ENCODE assay signal across 14 cellular contexts in genomic region chr10:70192325-70192966, GRCh38. TPM values are rescaled to one million over a fixed set of nuclear protein-coding genes. Genes with fewer than 3 reads are reported as not detected.
DNase-seq lines count a peak whose midpoint lies in the region; ATAC-seq and TF ChIP-seq lines count a peak whose summit lies in the region.
"Had no signal": no experiment of that assay in that cellular context is flagged by ENCODE, and none has a peak within 500 bp of the region (broad histone marks: within the 10 kb centered on the region; RNA-seq: fewer than 3 reads in every experiment).

No MANE protein-coding gene starts in this region.

- no peak overlapping the region for H4K5ac ChIP-seq in H9 (ENCODE audit: insufficient read length, low read depth, low read length)

- H3K23ac ChIP-seq in H9 (ENCODE audit: insufficient read length, low read depth, low read length) = no peak overlapping the region

- H3K4me1 Mint-ChIP-seq in MCF 10A (ENCODE audit: insufficient read depth, unreplicated experiment) (peaks cover 41% of the 10 kb centered on the region), mesothelial cell of epicardium (peaks cover 14% of the 10 kb centered on the region), H9 (no peaks in the 10 kb centered on the region)

- no TSS peak for BruUV-seq in MCF 10A (replicated peaks; lab: Mats Ljungman, UMichigan)

- H3K56ac ChIP-seq in H9 (ENCODE audit: insufficient read length, low read depth, low read length) = no peak overlapping the region

- H3K23me2 ChIP-seq in H9 (ENCODE audit: insufficient read length, low read depth, low read length, poor library complexity, severe bottlenecking) = no peaks in the 10 kb centered on the region

- H4K20me1 ChIP-seq in H9 (ENCODE audit: control insufficient read depth, insufficient read depth, insufficient read length) = no peaks in the 10 kb centered on the region

- ATAC-seq in upper lobe of left lung (ENCODE audit: low FRiP score in 2 of 2) (peak; percentile 5 to 64), GM18867 (IDR thresholded peaks at IDR 0.05; ENCODE audit: unreplicated experiment) (no peak), GM18907 (IDR thresholded peaks at IDR 0.05; ENCODE audit: unreplicated experiment) (no peak)
- ATAC-seq: HCT116; stimulated activated naive CD8-positive, alpha-beta T cell treated with anti-CD3 and anti-CD28 coated beads, Interleukin-15, amount 100 ng/mL, for 72 hours had no signal

- H2BK120ac ChIP-seq in H9 (ENCODE audit: low read depth, low read length, poor library complexity, severe bottlenecking) = no peak overlapping the region

- H3K79me2 ChIP-seq in H9 (ENCODE audit: insufficient read depth, low read length) = no peaks in the 10 kb centered on the region

- peak overlapping the region; percentile 73 for H3K27ac Mint-ChIP-seq in MCF 10A (ENCODE audit: low read depth, unreplicated experiment)
- peak overlapping the region; percentile 41 for H3K27ac Mint-ChIP-seq in mesothelial cell of epicardium
- H3K27ac Mint-ChIP-seq in H9 = no peak overlapping the region; a peak in 1 of 7 replicates
- H3K27ac Mint-ChIP-seq: activated CD4-positive, alpha-beta T cell treated with anti-CD3 and anti-CD28 coated beads, Interleukin-2, amount 10 ng/mL, durations not matched to agents 24 days and 14 days; stimulated activated naive CD8-positive, alpha-beta T cell treated with anti-CD3 and anti-CD28 coated beads, Interleukin-15, amount 100 ng/mL, for 72 hours had no signal

- H3K18ac ChIP-seq in H9 (ENCODE audit: insufficient read length, low read depth, low read length) = no peak overlapping the region

- no peak overlapping the region for H2BK15ac ChIP-seq in H9 (ENCODE audit: low read depth, low read length)

- H3K79me1 ChIP-seq in H9 (ENCODE audit: insufficient read depth, low read depth, low read length, poor library complexity, severe bottlenecking) = no peaks in the 10 kb centered on the region

- no peak overlapping the region for H3K14ac ChIP-seq in H9 (ENCODE audit: insufficient read depth, low read length)

- H3K4ac ChIP-seq in H9 (ENCODE audit: low read depth, low read length) = no peak overlapping the region

- H3K4me1 ChIP-seq in breast epithelium (no peaks in the 10 kb centered on the region), upper lobe of left lung (peaks cover 39 to 50% (median 49%) of the 10 kb centered on the region in 4 donors), H9 (ENCODE audit: insufficient read depth, low read length) (no peaks in the 10 kb centered on the region)

- CTCF ChIA-PET in MCF 10A (lab: Yijun Ruan, JAX) = interaction anchor here (0.6 to 3.9 kb wide), 13 partner anchors 17 to 213 kb away, joined by 3 to 17 read pairs (median 4); partner anchors contain the start of genes SAR1A and TYSND1

- H2BK20ac ChIP-seq in H9 (ENCODE audit: low read depth, low read length, poor library complexity, severe bottlenecking) = no peak overlapping the region

- peak overlapping the region; percentile 16 for H3K4me3 Mint-ChIP-seq in MCF 10A (ENCODE audit: unreplicated experiment)
- H3K4me3 Mint-ChIP-seq in mesothelial cell of epicardium = no peak overlapping the region
- H3K4me3 Mint-ChIP-seq in H9 = no peak overlapping the region
- H3K4me3 Mint-ChIP-seq: activated CD4-positive, alpha-beta T cell treated with anti-CD3 and anti-CD28 coated beads, Interleukin-2, amount 10 ng/mL, durations not matched to agents 24 days and 14 days; stimulated activated naive CD8-positive, alpha-beta T cell treated with anti-CD3 and anti-CD28 coated beads, Interleukin-15, amount 100 ng/mL, for 72 hours had no signal

- H3K9me3 Mint-ChIP-seq in MCF 10A (ENCODE audit: unreplicated experiment) = no peaks in the 10 kb centered on the region
- peaks cover under 1% of the 10 kb centered on the region for H3K9me3 Mint-ChIP-seq in mesothelial cell of epicardium
- no peaks in the 10 kb centered on the region for H3K9me3 Mint-ChIP-seq in H9
- H3K9me3 Mint-ChIP-seq: activated CD4-positive, alpha-beta T cell treated with anti-CD3 and anti-CD28 coated beads, Interleukin-2, amount 10 ng/mL, durations not matched to agents 24 days and 14 days; stimulated activated naive CD8-positive, alpha-beta T cell treated with anti-CD3 and anti-CD28 coated beads, Interleukin-15, amount 100 ng/mL, for 72 hours had no signal

- H3K9ac ChIP-seq in H9 (ENCODE audit: extremely low read depth, insufficient read length, low read length) = no peak overlapping the region

- 47 to 52% methylated on average over 5 of the region's 5 CpGs for WGBS in upper lobe of left lung, 2 donors
- no CpG with 5 or more reads among the region's 5 CpGs for WGBS in H9 (ENCODE audit: extremely low coverage, insufficient read length, low lambda C conversion rate)

- no peak overlapping the region for H2AFZ ChIP-seq in H9 (ENCODE audit: low read length)

- H3K4me3 ChIP-seq in breast epithelium = no peak overlapping the region
- no peak overlapping the region for H3K4me3 ChIP-seq in upper lobe of left lung
- H3K4me3 ChIP-seq: gastroesophageal sphincter had no signal

- TF ChIP-seq EP300 in upper lobe of left lung (IDR thresholded peaks at IDR 0.05) = peak in 1 of 4 donors; percentile 82

- no peak overlapping the region for H2AK5ac ChIP-seq in H9 (ENCODE audit: insufficient read length, low read length)

- H3K36me3 ChIP-seq in breast epithelium = no peaks in the 10 kb centered on the region
- peaks cover 0 to 7% (median 0%) of the 10 kb centered on the region in 4 donors for H3K36me3 ChIP-seq in upper lobe of left lung

- DNase-seq in MCF 10A (ENCODE audit: unreplicated experiment) (peak; percentile 93), breast epithelium (ENCODE audit: low spot score in 2 of 2) (no peak), epithelial cell of prostate (ENCODE audit: low read depth, low spot score) (peak; percentile 41), mesothelial cell of epicardium (ENCODE audit: low spot score in 2 of 2, unreplicated experiment in 2 of 2) (no peak), upper lobe of left lung (peak in 1 of 2 donors; percentile 51), H9 (no peak)
- DNase-seq: activated CD4-positive, alpha-beta T cell treated with anti-CD3 and anti-CD28 coated beads, Interleukin-2, amount 10 ng/mL, durations not matched to agents 24 days and 14 days; Calu3; NCI-H1930; stimulated activated naive CD8-positive, alpha-beta T cell treated with anti-CD3 and anti-CD28 coated beads, Interleukin-15, amount 100 ng/mL, for 72 hours had no signal

- H4K8ac ChIP-seq in H9 (replicated peaks; ENCODE audit: insufficient read length, low read depth, low read length) = no peak overlapping the region

- no peaks in the 10 kb centered on the region for H3K27me3 ChIP-seq in breast epithelium
- H3K27me3 ChIP-seq in upper lobe of left lung = no peaks in the 10 kb centered on the region
- no peaks in the 10 kb centered on the region for H3K27me3 ChIP-seq in H9 (ENCODE audit: insufficient read depth, low read length)
- H3K27me3 ChIP-seq: gastroesophageal sphincter had no signal

- H3K27me3 Mint-ChIP-seq in MCF 10A (ENCODE audit: insufficient read depth, unreplicated experiment) = no peaks in the 10 kb centered on the region
- no peaks in the 10 kb centered on the region for H3K27me3 Mint-ChIP-seq in mesothelial cell of epicardium (ENCODE audit: low read depth)
- peaks cover 3% of the 10 kb centered on the region; the same call in 1 of the 2 replicates for H3K27me3 Mint-ChIP-seq in H9 (ENCODE audit: low read depth)
- H3K27me3 Mint-ChIP-seq: activated CD4-positive, alpha-beta T cell treated with anti-CD3 and anti-CD28 coated beads, Interleukin-2, amount 10 ng/mL, durations not matched to agents 24 days and 14 days; stimulated activated naive CD8-positive, alpha-beta T cell treated with anti-CD3 and anti-CD28 coated beads, Interleukin-15, amount 100 ng/mL, for 72 hours had no signal

- H3T11ph ChIP-seq in H9 (ENCODE audit: low read length) = no peak overlapping the region

- intact Hi-C loops in MCF 10A (cut with micrococcal nuclease) = loop anchor here (1.0 kb wide), 1 partner anchor 46 kb away; the partner anchor contains the start of gene TYSND1
- intact Hi-C loops in breast epithelium (cut with DNase I; ENCODE audit: low total_unique reads) = no loop called here

- H3K4me2 ChIP-seq in H9 (ENCODE audit: insufficient read depth, insufficient read length, low read length) = no peak overlapping the region

- no peak overlapping the region for H2BK12ac ChIP-seq in H9 (ENCODE audit: insufficient read length, low read depth, low read length)

- POLR2A ChIA-PET in MCF 10A (lab: Yijun Ruan, JAX) = interaction anchor here (0.8 to 6.4 kb wide), 23 partner anchors 8 to 213 kb away, joined by 3 to 153 read pairs (median 5); partner anchors contain the start of genes EIF4EBP2, PPA1, SAR1A and TYSND1

- H3K9me3 ChIP-seq in breast epithelium (no peaks in the 10 kb centered on the region), upper lobe of left lung (no peaks in the 10 kb centered on the region), H9 (ENCODE audit: control insufficient read depth, low read depth, low read length) (no peaks in the 10 kb centered on the region)
- H3K9me3 ChIP-seq: gastroesophageal sphincter had no signal

- peak overlapping the region in 1 of 2 donors; percentile 64 for H3K27ac ChIP-seq in breast epithelium
- peak overlapping the region; percentile 37 for H3K27ac ChIP-seq in epithelial cell of prostate
- peak overlapping the region; percentile 66 to 85 (median 76) for H3K27ac ChIP-seq in upper lobe of left lung
- H3K27ac ChIP-seq in H9 (ENCODE audit: insufficient read length, low read depth, low read length) = no peak overlapping the region

- TF ChIP-seq POLR2A in breast epithelium (IDR thresholded peaks at IDR 0.05) = no peak
- TF ChIP-seq POLR2A in upper lobe of left lung (IDR thresholded peaks at IDR 0.05) = no peak

- no peak overlapping the region for H2BK5ac ChIP-seq in H9 (ENCODE audit: insufficient read length, low read length)

- no peak for TF ChIP-seq CTCF in MCF 10A (IDR thresholded peaks at IDR 0.05; ENCODE audit: unreplicated experiment)
- TF ChIP-seq CTCF in breast epithelium (IDR thresholded peaks at IDR 0.05) = no peak
- TF ChIP-seq CTCF in mesothelial cell of epicardium (IDR thresholded peaks at IDR 0.05; ENCODE audit: unreplicated experiment) = no peak
- TF ChIP-seq CTCF in upper lobe of left lung (IDR thresholded peaks at IDR 0.05) = no peak
- TF ChIP-seq CTCF in H9 (conservative IDR thresholded peaks at IDR 0.05) = no peak

- peaks cover 28% of the 10 kb centered on the region for H3K36me3 Mint-ChIP-seq in MCF 10A (ENCODE audit: insufficient read depth, unreplicated experiment)
- peaks cover 7% of the 10 kb centered on the region for H3K36me3 Mint-ChIP-seq in mesothelial cell of epicardium
- H3K36me3 Mint-ChIP-seq in H9 (ENCODE audit: insufficient read depth in 1 of 3, low read depth in 3 of 3) = 0 out of 7 replicates have a peak, but pooled peaks cover 0 to 1% (median 0%) of the 10 kb centered on the region in 3 experiments

- H4K91ac ChIP-seq in H9 (ENCODE audit: insufficient read length, low read depth, low read length) = no peak overlapping the region

RNA-seq across cellular contexts. Expression of gene SAR1A, which starts 22.1 kb away (rescaled TPM):
- total RNA-seq in MCF 10A (2022) = 132 and 152 TPM in 2 replicates
- 10 to 100 TPM; 87.5 to 95.4 (median 95.4) TPM for total RNA-seq in breast epithelium
- total RNA-seq in mesothelial cell of epicardium = 125 to 133 TPM (median 131 TPM) in 3 replicates
- 100 to 1,000 TPM in 4 of 6 donors, 10 to 100 TPM in 2; 34.3 to 130 (median 112) TPM for total RNA-seq in upper lobe of left lung
- 144 and 153 TPM in 2 replicates for total RNA-seq in H9 (2021)

RNA-seq across cellular contexts. Expression of gene PPA1, which starts 40.8 kb away (rescaled TPM):
- total RNA-seq in MCF 10A (2022) = 221 and 293 TPM in 2 replicates
- 100 to 1,000 TPM in 2 of 3 donors, 10 to 100 TPM in 1; 86.9 to 174 (median 164) TPM for total RNA-seq in breast epithelium
- total RNA-seq in mesothelial cell of epicardium = 73.5 to 78.2 TPM (median 75.7 TPM) in 3 replicates
- total RNA-seq in upper lobe of left lung = 100 to 1,000 TPM in 5 of 6 donors, 10 to 100 TPM in 1; 46.1 to 205 (median 154) TPM
- total RNA-seq in H9 (2021) = 115 and 117 TPM in 2 replicates

RNA-seq across cellular contexts. Expression of gene TYSND1, which starts 45.9 kb away (rescaled TPM):
- total RNA-seq in MCF 10A (2022) (14.6 and 16.5 TPM in 2 replicates), breast epithelium (10 to 100 TPM; 12.5 to 19.9 (median 19.7) TPM), mesothelial cell of epicardium (19.2 to 20.9 TPM (median 19.9 TPM) in 3 replicates), upper lobe of left lung (10 to 100 TPM in 5 of 6 donors, 1 to 10 TPM in 1; 9.1 to 23.0 (median 15.7) TPM), H9 (2021) (12.8 and 13.4 TPM in 2 replicates)

RNA-seq across cellular contexts. Expression of gene AIFM2, which starts 59.8 kb away (rescaled TPM):
- 19.2 and 21.9 TPM in 2 replicates for total RNA-seq in MCF 10A (2022)
- 10 to 100 TPM; 14.3 to 42.1 (median 33.1) TPM for total RNA-seq in breast epithelium
- total RNA-seq in mesothelial cell of epicardium = 9.5 to 10.4 TPM (median 9.9 TPM) in 3 replicates
- total RNA-seq in upper lobe of left lung = 10 to 100 TPM; 12.0 to 21.0 (median 17.2) TPM
- 4.8 and 5.3 TPM in 2 replicates for total RNA-seq in H9 (2021)

Comparison
In these comparisons a context has a peak if more than half of its experiments do, and no peak if none do; other contexts are left out.
1. DNase-seq: peak in MCF 10A (single experiment) and epithelial cell of prostate (single experiment); none in breast epithelium (0 of 2), mesothelial cell of epicardium (0 of 2) and H9 (single experiment).
2. H3K27ac Mint-ChIP-seq: peak in MCF 10A (single experiment) and mesothelial cell of epicardium (single experiment); none in H9 (0 of 3).
3. ATAC-seq: peak in upper lobe of left lung (2 of 2); none in GM18867 (single experiment) and GM18907 (single experiment).